ENCODE assay signal across 8 cellular contexts in the genomic region with DNA sequence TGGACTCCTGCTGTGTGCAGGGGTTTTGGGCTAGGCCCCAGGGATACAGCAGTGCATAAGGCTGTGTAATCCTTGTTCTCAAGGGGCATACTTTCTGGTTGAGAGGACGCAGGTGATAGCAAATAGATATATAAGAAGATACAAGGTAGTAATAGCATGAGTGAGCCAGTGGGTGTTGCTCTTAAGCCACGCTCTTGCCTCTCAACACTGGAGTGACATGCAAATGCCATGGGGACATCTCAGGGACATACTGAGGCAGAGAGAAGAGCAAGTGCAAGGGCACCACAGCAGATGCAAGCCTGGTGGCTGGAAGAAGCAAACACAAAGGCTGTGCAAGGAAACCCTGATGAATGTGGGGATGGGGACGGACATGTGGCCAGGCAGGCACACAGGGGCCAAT.
DNase-seq lines count a peak whose midpoint lies in the region; ATAC-seq, FAIRE-seq and TF ChIP-seq lines count a peak whose summit lies in the region.

No MANE protein-coding gene starts in this region.

- no peak for TF ChIP-seq POLR2A in spleen (IDR thresholded peaks at IDR 0.05)

- 65 to 82% (median 73%) methylated on average over 3 of the region's 3 CpGs for WGBS in spleen, 5 donors

- no peak for FAIRE-seq in bronchial epithelial cell (lab: Jason Lieb, UNC)

- H3K4me1 ChIP-seq in spleen, result peaks cover 17 to 92% (median 57%) of the 10 kb centered on the region in 6 donors

- no peaks in the 10 kb centered on the region for H3K9me3 ChIP-seq in spleen

- intact Hi-C loops in spleen (cut with DNase I; ENCODE audit: low total_unique reads) (no loop called here), sciatic nerve (cut with DNase I) (no loop called here)

- H3K27me3 ChIP-seq in bronchial epithelial cell (ENCODE audit: control insufficient read depth, insufficient read depth, low read length) (no peaks in the 10 kb centered on the region), spleen (replicated peaks in 1 of 7) (no peaks in the 10 kb centered on the region)

- peak overlapping the region in 3 of 8 donors; percentile 26 to 56 (median 31) for H3K27ac ChIP-seq in spleen

- H3K4me3 ChIP-seq in bronchial epithelial cell (ENCODE audit: low read depth, low read length) (no peak overlapping the region), spleen (peak overlapping the region in 1 of 8 donors; percentile 6)

- TF ChIP-seq CTCF in bronchial epithelial cell (IDR thresholded peaks at IDR 0.05; ENCODE audit: insufficient read depth, low read length, severe bottlenecking), result peak; percentile 18
- peak in 7 of 11 experiments; percentile 24 to 43 (median 28) for TF ChIP-seq CTCF in spleen (IDR thresholded peaks at IDR 0.05 in 8 of 11, conservative IDR thresholded peaks at IDR 0.05 in 3 of 11)

- H3K36me3 ChIP-seq in bronchial epithelial cell (ENCODE audit: control insufficient read depth, insufficient read depth, low read length), result no peaks in the 10 kb centered on the region
- no peaks in the 10 kb centered on the region for H3K36me3 ChIP-seq in spleen

- ATAC-seq in GM21786 (IDR thresholded peaks at IDR 0.05; ENCODE audit: unreplicated experiment) (peak; percentile 41), sciatic nerve (no peak)

- DNase-seq in ELR (ENCODE audit: low read depth) (peak; percentile 33), NCI-H82 (lab: John Stamatoyannopoulos, UW) (peak; percentile 74), bronchial epithelial cell (ENCODE audit: low read depth) (no peak), spleen (no peak), GM19240 (ENCODE audit: insufficient read length, low spot score) (no peak), sciatic nerve (ENCODE audit: low spot score) (no peak), H4 (ENCODE audit: low spot score) (no peak)

Comparison
In these comparisons a context has a peak if more than half of its experiments do, and no peak if none do; other contexts are left out.
1. DNase-seq: peak in ELR (single experiment) and NCI-H82 (single experiment); none in bronchial epithelial cell (single experiment), spleen (single experiment), GM19240 (single experiment), sciatic nerve (single experiment) and H4 (single experiment).